Comparison of ENCODE assay signal across 9 cellular contexts in genomic region chr5:162209005-162209605, GRCh38.
A peak's percentile ranks its signal among the peaks of the same experiment; 100 is the strongest.
DNase-seq lines count a peak whose midpoint lies in the region; ATAC-seq, FAIRE-seq and TF ChIP-seq lines count a peak whose summit lies in the region.
"Had no signal": no experiment of that assay in that cellular context is flagged by ENCODE, and none has a peak within 500 bp of the region (broad histone marks: within the 10 kb centered on the region; RNA-seq: fewer than 3 reads in every experiment).

No MANE protein-coding gene starts in this region.

- FAIRE-seq in GM12891 (lab: Jason Lieb, UNC) = peak; percentile 20
- FAIRE-seq: colon had no signal

- H3K9me3 Mint-ChIP-seq in activated naive CD8-positive, alpha-beta T cell treated with anti-CD3 and anti-CD28 coated beads for 36 hours = no peaks in the 10 kb centered on the region

- no peaks in the 10 kb centered on the region for H3K9me3 ChIP-seq in left lung

- no peaks in the 10 kb centered on the region for H3K27me3 Mint-ChIP-seq in activated naive CD8-positive, alpha-beta T cell treated with anti-CD3 and anti-CD28 coated beads for 36 hours

- POLR2A ChIA-PET in HEK293T (lab: Yijun Ruan, JAX) = no interaction called here

- peak; percentile 84 for TF ChIP-seq CTCF in 22Rv1 (IDR thresholded peaks at IDR 0.05)
- peak; percentile 16 to 42 for TF ChIP-seq CTCF in left lung (IDR thresholded peaks at IDR 0.05)

- H3K27ac Mint-ChIP-seq in activated naive CD8-positive, alpha-beta T cell treated with anti-CD3 and anti-CD28 coated beads for 36 hours = no peak overlapping the region

- no peak for TF ChIP-seq POLR2A in GM12891 (IDR thresholded peaks at IDR 0.05; ENCODE audit: low read depth, low read length)

- peak; percentile 87 for ATAC-seq in left lung

- DNase-seq in GM12891 (ENCODE audit: insufficient read length, low spot score) (peak; percentile 4), HEK293T (ENCODE audit: extremely low spot score) (peak; percentile 42), M059J (ENCODE audit: low read depth) (peak; percentile 8), left lung (no peak), dedifferentiated amniotic fluid mesenchymal stem cell (ENCODE audit: extremely low spot score) (no peak), DMS153 (lab: John Stamatoyannopoulos, UW) (no peak)
- DNase-seq in activated naive CD8-positive, alpha-beta T cell treated with anti-CD3 and anti-CD28 coated beads for 36 hours = peak; percentile 3

- intact Hi-C loops in left lung (cut with DNase I) = no loop called here

- no peak overlapping the region for H3K27ac ChIP-seq in 22Rv1
- H3K27ac ChIP-seq in left lung = no peak overlapping the region

- no peak overlapping the region for H3K4me3 Mint-ChIP-seq in activated naive CD8-positive, alpha-beta T cell treated with anti-CD3 and anti-CD28 coated beads for 36 hours

- CTCF ChIA-PET in HEK293T (lab: Yijun Ruan, JAX) = interaction anchor here (1.1 to 1.3 kb wide), 2 partner anchors 18 to 1139 kb away, joined by 3 read pairs; no protein-coding TSS in a partner anchor

- no peaks in the 10 kb centered on the region for H3K27me3 ChIP-seq in left lung

- H3K36me3 ChIP-seq in left lung = no peaks in the 10 kb centered on the region

- H3K4me3 ChIP-seq in left lung = no peak overlapping the region

- H3K4me1 ChIP-seq in left lung = no peaks in the 10 kb centered on the region

- no peaks in the 10 kb centered on the region for H3K36me3 Mint-ChIP-seq in activated naive CD8-positive, alpha-beta T cell treated with anti-CD3 and anti-CD28 coated beads for 36 hours

- H3K4me1 Mint-ChIP-seq in activated naive CD8-positive, alpha-beta T cell treated with anti-CD3 and anti-CD28 coated beads for 36 hours = no peaks in the 10 kb centered on the region

TF ChIP-seq in GM12891, 5 proteins besides CTCF, POLR2A, EP300 and RAD21:
- TF ChIP-seq POLR2AphosphoS5 (IDR thresholded peaks at IDR 0.05; ENCODE audit: low read depth, low read length) (no peak), POU2F2 (IDR thresholded peaks at IDR 0.05; ENCODE audit: low read depth, low read length) (no peak), PAX5 (IDR thresholded peaks at IDR 0.05; ENCODE audit: insufficient read depth, low read length, severe bottlenecking) (no peak), TAF1 (IDR thresholded peaks at IDR 0.05; ENCODE audit: low read depth, low read length) (no peak), SPI1 (IDR thresholded peaks at IDR 0.05; ENCODE audit: low read depth, low read length) (no peak)

TF ChIP-seq in HEK293T, 16 proteins besides CTCF, POLR2A, EP300 and RAD21:
- TF ChIP-seq FOXM1 (IDR thresholded peaks at IDR 0.05; ENCODE audit: borderline replicate concordance) = no peak
- 0 out of 2 replicates have a peak, but pooled peaks have one; percentile 4 for TF ChIP-seq PKNOX1 (IDR thresholded peaks at IDR 0.05)
- TF ChIP-seq ARNT (IDR thresholded peaks at IDR 0.05) = no peak

Comparison
In these comparisons a context has a peak if more than half of its experiments do, and no peak if none do; other contexts are left out.
1. DNase-seq: peak in GM12891 (single experiment), HEK293T (single experiment), M059J (single experiment) and activated naive CD8-positive, alpha-beta T cell treated with anti-CD3 and anti-CD28 coated beads for 36 hours (single experiment); none in left lung (0 of 2), dedifferentiated amniotic fluid mesenchymal stem cell (single experiment) and DMS153 (single experiment).